Comparison of ENCODE assay signal across 8 cellular contexts in the genomic region with DNA sequence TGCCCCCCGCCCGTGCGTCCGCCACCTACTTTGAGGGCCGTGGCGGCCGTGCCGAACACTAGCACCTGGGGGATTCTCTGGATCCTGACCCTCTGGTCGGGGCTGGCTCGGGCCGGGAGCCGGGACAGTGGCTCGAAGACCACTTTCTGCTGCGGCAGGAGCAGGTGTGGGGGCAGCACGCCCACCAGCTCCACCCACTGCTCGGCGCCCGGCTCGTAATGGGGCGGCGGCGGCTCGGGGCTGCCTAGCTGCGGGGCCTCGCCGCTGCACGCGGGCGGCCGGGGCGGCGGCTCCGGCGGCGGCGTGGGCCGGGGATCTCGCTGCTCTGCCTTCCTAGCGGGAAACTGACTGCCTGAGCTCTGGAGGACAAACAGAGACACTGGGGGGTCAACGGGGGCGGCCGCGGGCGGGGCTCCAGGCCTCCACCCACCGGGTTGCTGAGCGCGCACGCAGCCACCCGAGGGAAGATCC. TPM values are rescaled to one million over a fixed set of nuclear protein-coding genes. Genes with fewer than 3 reads are reported as not detected.
DNase-seq lines count a peak whose midpoint lies in the region; ATAC-seq and TF ChIP-seq lines count a peak whose summit lies in the region.
"Had no signal": no experiment of that assay in that cellular context is flagged by ENCODE, and none has a peak within 500 bp of the region (broad histone marks: within the 10 kb centered on the region; RNA-seq: fewer than 3 reads in every experiment).

No MANE protein-coding gene starts in this region.

- no peak for TF ChIP-seq POLR2A in heart left ventricle (IDR thresholded peaks at IDR 0.05)

- intact Hi-C loops in activated B cell treated with CpG ODN at 0.5 μM for 24 hours (cut with micrococcal nuclease) (no loop called here), heart left ventricle (cut with DNase I) (no loop called here)

- H3K4me1 Mint-ChIP-seq in activated B cell treated with CpG ODN at 0.5 μM for 24 hours, result peaks cover 46% of the 10 kb centered on the region

- H3K4me1 ChIP-seq in heart left ventricle, result peaks cover 0 to 41% (median 18%) of the 10 kb centered on the region in 12 donors

- no peaks in the 10 kb centered on the region for H3K9me3 ChIP-seq in heart left ventricle

- peak; percentile 33 for DNase-seq in activated B cell treated with CpG ODN at 0.5 μM for 24 hours
- no peak for DNase-seq in heart left ventricle
- no peak for DNase-seq in stimulated activated naive CD8-positive, alpha-beta T cell treated with anti-CD3 and anti-CD28 coated beads, Interleukin-15, Interleukin-2, amounts not matched to agents 100 U/mL and 50 U/mL, for 24 hours
- DNase-seq in NCI-H524 treated with DMSO at 0.1 percent for 48 hours (lab: John Stamatoyannopoulos, UW), result no peak
- DNase-seq: activated CD4-positive, alpha-beta memory T cell treated with anti-CD3 and anti-CD28 coated beads, Interleukin-2, amount 10 ng/mL, durations not matched to agents 7 days and 5 days had no signal

- peak; percentile 63 for ATAC-seq in activated B cell treated with CpG ODN at 0.5 μM for 24 hours (ENCODE audit: low read depth)
- ATAC-seq in heart left ventricle, result peak in 2 of 4 donors; percentile 23 to 28
- peak; percentile 2 for ATAC-seq in stimulated activated naive CD8-positive, alpha-beta T cell treated with anti-CD3 and anti-CD28 coated beads, Interleukin-15, Interleukin-2, amounts not matched to agents 100 U/mL and 50 U/mL, for 24 hours
- no peak for ATAC-seq in HG03378 (IDR thresholded peaks at IDR 0.05; ENCODE audit: unreplicated experiment)
- ATAC-seq in GM18867 (IDR thresholded peaks at IDR 0.05; ENCODE audit: unreplicated experiment), result no peak

- TF ChIP-seq CTCF in activated B cell treated with CpG ODN at 0.5 μM for 24 hours (IDR thresholded peaks at IDR 0.05) (no peak), heart left ventricle (IDR thresholded peaks at IDR 0.05) (no peak)

- POLR2A ChIA-PET in activated B cell treated with CpG ODN at 0.5 μM for 24 hours (lab: Charles Lee), result interaction anchor here (0.7 to 4.7 kb wide), 7 partner anchors 8 to 53 kb away, joined by 3 to 29 read pairs (median 7); partner anchors contain the start of genes DCAF15, IL27RA and RFX1

- WGBS in heart left ventricle, 4 donors, result 4 to 17% (median 6%) methylated on average over 31 to 49 of the region's 49 CpGs; no CpG with 5 or more reads in 1 of the 4 donors

- peaks cover 0 to 34% (median 11%) of the 10 kb centered on the region in 9 donors for H3K36me3 ChIP-seq in heart left ventricle

- H3K27me3 Mint-ChIP-seq in activated B cell treated with CpG ODN at 0.5 μM for 24 hours, result no peaks in the 10 kb centered on the region
- H3K27me3 Mint-ChIP-seq: activated CD4-positive, alpha-beta memory T cell treated with anti-CD3 and anti-CD28 coated beads, Interleukin-2, amount 10 ng/mL, durations not matched to agents 7 days and 5 days had no signal

- no peak overlapping the region for H3K27ac Mint-ChIP-seq in activated B cell treated with CpG ODN at 0.5 μM for 24 hours
- H3K27ac Mint-ChIP-seq: activated CD4-positive, alpha-beta memory T cell treated with anti-CD3 and anti-CD28 coated beads, Interleukin-2, amount 10 ng/mL, durations not matched to agents 7 days and 5 days had no signal

- H3K27ac ChIP-seq in heart left ventricle, result peak overlapping the region; percentile 59 to 89 (median 78)

- no peaks in the 10 kb centered on the region for H3K9me3 Mint-ChIP-seq in activated B cell treated with CpG ODN at 0.5 μM for 24 hours
- H3K9me3 Mint-ChIP-seq: activated CD4-positive, alpha-beta memory T cell treated with anti-CD3 and anti-CD28 coated beads, Interleukin-2, amount 10 ng/mL, durations not matched to agents 7 days and 5 days had no signal

- no peaks in the 10 kb centered on the region for H3K27me3 ChIP-seq in heart left ventricle

- H3K4me3 ChIP-seq in heart left ventricle, result peak overlapping the region; percentile 23 to 69 (median 58)

- H3K36me3 Mint-ChIP-seq in activated B cell treated with CpG ODN at 0.5 μM for 24 hours (ENCODE audit: low read depth), result peaks cover 22% of the 10 kb centered on the region

- CTCF ChIA-PET in activated B cell treated with CpG ODN at 0.5 μM for 24 hours (lab: Charles Lee), result interaction anchor here (1.4 kb wide), 1 partner anchor 17 kb away, joined by 3 read pairs; no protein-coding TSS in a partner anchor

- peak overlapping the region; percentile 57 for H3K4me3 Mint-ChIP-seq in activated B cell treated with CpG ODN at 0.5 μM for 24 hours
- H3K4me3 Mint-ChIP-seq: activated CD4-positive, alpha-beta memory T cell treated with anti-CD3 and anti-CD28 coated beads, Interleukin-2, amount 10 ng/mL, durations not matched to agents 7 days and 5 days had no signal

RNA-seq across cellular contexts. Expression of gene DCAF15, which starts 26.4 kb away (rescaled TPM):
- total RNA-seq in activated B cell treated with CpG ODN at 0.5 μM for 24 hours, result 71.4 and 83.4 TPM in 2 replicates
- total RNA-seq in heart left ventricle, result 10 to 100 TPM in 8 of 9 donors, 1 to 10 TPM in 1; 8.4 to 21.4 (median 17.6) TPM
- 10 to 100 TPM; 24.3 to 25.8 TPM for polyA plus RNA-seq in heart left ventricle

RNA-seq across cellular contexts. Expression of gene RFX1, which starts 27.4 kb away (rescaled TPM):
- total RNA-seq in activated B cell treated with CpG ODN at 0.5 μM for 24 hours, result 19.0 and 19.9 TPM in 2 replicates
- 10 to 100 TPM in 5 of 9 donors, 1 to 10 TPM in 4; 6.0 to 15.4 (median 11.6) TPM for total RNA-seq in heart left ventricle
- 1 to 10 TPM; 4.0 to 6.2 TPM for polyA plus RNA-seq in heart left ventricle

RNA-seq across cellular contexts. Expression of gene PODNL1, which starts 40.5 kb away (rescaled TPM):
- 0.44 TPM in 1 of 2 replicates, not detected in the other for total RNA-seq in activated B cell treated with CpG ODN at 0.5 μM for 24 hours
- total RNA-seq in heart left ventricle, result 1 to 10 TPM in 5 of 9 donors, under 1 TPM in 3, not detected in 1; 0.36 to 6.3 (median 1.5) TPM
- polyA plus RNA-seq in heart left ventricle, result 1 to 10 TPM; 1.6 to 1.7 TPM

RNA-seq across cellular contexts. Expression of gene RLN3, which starts 49.2 kb away (rescaled TPM):
- total RNA-seq in activated B cell treated with CpG ODN at 0.5 μM for 24 hours (not detected in 2 replicates), heart left ventricle (not detected)
- polyA plus RNA-seq in heart left ventricle, result not detected
- total RNA-seq: activated CD4-positive, alpha-beta memory T cell treated with anti-CD3 and anti-CD28 coated beads, Interleukin-2, amount 10 ng/mL, durations not matched to agents 7 days and 5 days; LHCN-M2 had no signal

RNA-seq across cellular contexts. Expression of gene IL27RA, which starts 52.8 kb away (rescaled TPM):
- total RNA-seq in activated B cell treated with CpG ODN at 0.5 μM for 24 hours (34.5 and 34.6 TPM in 2 replicates), heart left ventricle (1 to 10 TPM; 2.4 to 8.2 (median 4.2) TPM)
- 1 to 10 TPM; 3.2 to 5.1 TPM for polyA plus RNA-seq in heart left ventricle

Comparison
In these comparisons a context has a peak if more than half of its experiments do, and no peak if none do; other contexts are left out.
1. ATAC-seq: peak in activated B cell treated with CpG ODN at 0.5 μM for 24 hours (single experiment) and stimulated activated naive CD8-positive, alpha-beta T cell treated with anti-CD3 and anti-CD28 coated beads, Interleukin-15, Interleukin-2, amounts not matched to agents 100 U/mL and 50 U/mL, for 24 hours (single experiment); none in HG03378 (single experiment) and GM18867 (single experiment).